ENCODE assay signal across 1 cellular context in the genomic region with DNA sequence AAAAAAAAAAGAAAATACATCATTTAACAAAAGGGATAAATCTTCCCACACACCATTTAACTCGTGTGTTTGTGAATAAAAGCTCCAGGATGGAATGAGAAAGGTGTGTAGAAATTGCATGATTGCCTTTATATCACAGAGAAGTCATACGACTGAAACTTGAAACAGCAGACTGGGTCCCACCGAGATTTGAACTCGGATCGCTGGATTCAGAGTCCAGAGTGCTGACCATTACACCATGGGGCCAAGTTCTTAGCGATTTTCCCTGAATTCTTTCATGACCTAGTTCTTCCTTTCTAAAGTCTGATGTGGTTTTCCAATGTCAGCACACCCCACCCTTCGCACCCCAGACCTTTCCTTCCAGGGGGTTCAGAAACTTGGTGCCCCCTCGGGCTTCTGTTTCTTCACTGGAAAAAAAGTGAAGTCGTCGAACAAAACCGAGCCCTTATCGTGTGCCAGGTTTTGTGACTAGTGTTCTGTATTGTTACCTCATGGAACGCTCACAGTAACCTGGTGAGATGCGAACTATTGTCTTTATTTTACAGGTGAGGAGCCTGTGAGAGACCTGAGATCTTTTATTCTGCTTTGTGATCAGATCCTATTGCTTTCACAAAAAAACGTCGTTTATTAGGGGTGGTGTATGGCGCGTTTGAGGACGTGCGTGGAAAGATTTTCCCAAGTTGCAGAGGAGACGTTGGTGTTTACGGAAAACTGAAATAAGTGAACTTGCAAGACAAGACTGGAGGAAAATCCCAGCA.
TF ChIP-seq lines count a peak whose summit lies in the region.

No MANE protein-coding gene starts in this region.

TF ChIP-seq in HCT116, 20 proteins besides CTCF, POLR2A, EP300 and RAD21 (continued from another document):
- TF ChIP-seq ZBTB33 (IDR thresholded peaks at IDR 0.05; ENCODE audit: extremely low read depth, insufficient replicate concordance, low read length), result peak; percentile 30
- TF ChIP-seq CBX3 (IDR thresholded peaks at IDR 0.05; ENCODE audit: low read depth), result peak; percentile 59; the same call in 1 of the 2 replicates
- no peak for TF ChIP-seq ZNF274 (IDR thresholded peaks at IDR 0.05; ENCODE audit: low read depth, low read length)
